Comparison of ENCODE assay signal across 1 cellular context in the genomic region with DNA sequence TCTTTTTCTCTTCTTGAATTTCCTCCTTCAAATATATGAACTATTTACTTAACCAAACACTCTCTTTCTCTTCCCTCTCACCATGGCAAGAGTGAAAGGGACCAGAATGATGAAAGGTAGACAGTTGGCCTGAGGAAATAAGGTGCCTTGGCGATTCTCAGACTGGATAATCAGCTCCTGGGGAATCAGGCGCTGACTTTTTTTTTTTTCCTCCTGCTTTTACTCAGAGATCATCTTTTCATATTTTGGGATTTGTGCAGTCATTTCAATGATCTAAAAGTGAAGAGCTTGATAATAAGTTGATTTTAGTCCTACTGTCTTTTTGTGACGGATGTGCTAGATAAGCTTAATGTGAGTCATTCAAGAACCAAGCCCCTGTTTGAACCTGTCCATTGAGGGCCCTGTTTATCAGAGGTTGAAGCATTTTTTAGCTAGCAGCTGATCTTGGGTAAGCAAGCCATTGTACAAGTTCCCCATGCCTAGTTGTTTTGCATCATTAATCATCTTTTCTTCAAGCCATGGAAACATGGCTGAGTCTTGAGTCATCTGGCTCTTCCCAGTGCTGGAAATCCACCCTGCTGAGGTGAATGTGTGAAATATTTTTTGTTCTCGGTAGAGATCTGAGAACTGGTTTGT.
TF ChIP-seq lines count a peak whose summit lies in the region.

No MANE protein-coding gene starts in this region.

TF ChIP-seq in HCT116, 20 proteins besides CTCF, POLR2A, EP300 and RAD21 (continued from another document):
- TF ChIP-seq CBX3 (IDR thresholded peaks at IDR 0.05; ENCODE audit: low read depth) = peak; percentile 71; the same call in 1 of the 2 replicates
- TF ChIP-seq SP1 (IDR thresholded peaks at IDR 0.05; ENCODE audit: low read depth) = peak; percentile 65
